Comparison of ENCODE assay signal across 22 cellular contexts in genomic region chr12:116067892-116068291, GRCh38.
DNase-seq lines count a peak whose midpoint lies in the region; ATAC-seq and TF ChIP-seq lines count a peak whose summit lies in the region.
"Had no signal": no experiment of that assay in that cellular context is flagged by ENCODE, and none has a peak within 500 bp of the region (broad histone marks: within the 10 kb centered on the region; RNA-seq: fewer than 3 reads in every experiment).

No MANE protein-coding gene starts in this region.

- peak overlapping the region; percentile 4 to 9 for H3K27ac Mint-ChIP-seq in T-cell
- H3K27ac Mint-ChIP-seq: GM23338 had no signal

- TF ChIP-seq CTCF in neutrophil (IDR thresholded peaks at IDR 0.05): no peak

- H3K36me3 ChIP-seq in neutrophil: no peaks in the 10 kb centered on the region
- H3K36me3 ChIP-seq: suprapubic skin had no signal

- H3K27me3 ChIP-seq in neutrophil: no peaks in the 10 kb centered on the region
- H3K27me3 ChIP-seq: hepatocyte, suprapubic skin had no signal

- H3K36me3 Mint-ChIP-seq in T-cell: no peaks in the 10 kb centered on the region
- H3K36me3 Mint-ChIP-seq: immature natural killer cell had no signal

- CTCF ChIA-PET in T-cell (lab: Charles Lee): interaction anchor here (0.5 to 1.3 kb wide), 5 partner anchors 9 to 181 kb away, joined by 3 to 4 read pairs (median 3); no protein-coding TSS in a partner anchor

- peak overlapping the region; percentile 30 for H3K27ac ChIP-seq in neutrophil
- H3K27ac ChIP-seq: epithelial cell of prostate, hepatocyte, suprapubic skin had no signal

- H3K4me3 ChIP-seq in neutrophil (ENCODE audit: low read depth in 1 of 2, low read length in 1 of 2): no peak overlapping the region
- H3K4me3 ChIP-seq: GM23338, hepatocyte, suprapubic skin had no signal

- no peak overlapping the region for H3K4me3 Mint-ChIP-seq in T-cell
- H3K4me3 Mint-ChIP-seq: activated T-cell treated with anti-CD3 and anti-CD28 coated beads, Interleukin-2, amount 50 U/mL, for 24 hours; GM23338; immature natural killer cell had no signal

- ATAC-seq in T-cell (replicated peaks in 1 of 4): no peak
- ATAC-seq: activated CD4-positive, CD25-positive, alpha-beta regulatory T cell treated with anti-CD3 and anti-CD28 coated beads, Interleukin-2, amount 50 U/mL, for 24 hours; GM23338; sciatic nerve had no signal

- H3K9me3 ChIP-seq in neutrophil: no peaks in the 10 kb centered on the region
- H3K9me3 ChIP-seq: suprapubic skin had no signal

- POLR2A ChIA-PET in T-cell (lab: Charles Lee): no interaction called here

- H3K4me1 ChIP-seq in neutrophil (ENCODE audit: control insufficient read depth in 1 of 2, insufficient read depth in 1 of 2, low read depth in 1 of 2, low read length in 1 of 2): peaks cover 26 to 38% of the 10 kb centered on the region in 2 experiments

- peaks cover 48 to 52% (median 51%) of the 10 kb centered on the region in 3 donors for H3K4me1 Mint-ChIP-seq in T-cell

- H3K27me3 Mint-ChIP-seq in T-cell: no peaks in the 10 kb centered on the region
- H3K27me3 Mint-ChIP-seq: activated T-cell treated with anti-CD3 and anti-CD28 coated beads, Interleukin-2, amount 50 U/mL, for 24 hours had no signal

- no peaks in the 10 kb centered on the region for H3K9me3 Mint-ChIP-seq in T-cell
- H3K9me3 Mint-ChIP-seq: activated T-cell treated with anti-CD3 and anti-CD28 coated beads, Interleukin-2, amount 50 U/mL, for 24 hours; GM23338; immature natural killer cell had no signal

- peak; percentile 16 for DNase-seq in ELR (ENCODE audit: low read depth)
- DNase-seq in T-cell: no peak
- peak; percentile 37 for DNase-seq in globus pallidus (ENCODE audit: low spot score)
- DNase-seq in DMS53 (lab: John Stamatoyannopoulos, UW): no peak
- no peak for DNase-seq in AML-193 (lab: John Stamatoyannopoulos, UW)
- DNase-seq in RPMI8226: no peak
- DNase-seq in putamen (ENCODE audit: low spot score): no peak
- DNase-seq: activated naive CD4-positive, alpha-beta T cell treated with Interleukin-2 at 50 U/mL for 16 hours; activated T-cell treated with anti-CD3 and anti-CD28 coated beads, Interleukin-2, amount 50 U/mL, for 24 hours; aorta; immature natural killer cell; NCI-H1417 treated with DMSO at 0.1 percent for 48 hours; NCI-H510A treated with DMSO at 0.1 percent for 48 hours; NK-92 treated with Interleukin-12 subunit alpha and Interleukin-12 subunit beta, amount 100 ng/mL, for 24 hours; T1000 had no signal

Comparison
In these comparisons a context has a peak if more than half of its experiments do, and no peak if none do; other contexts are left out.
1. DNase-seq: peak in ELR (single experiment) and globus pallidus (single experiment); none in T-cell (0 of 34), DMS53 (single experiment), AML-193 (0 of 2), RPMI8226 (single experiment) and putamen (single experiment).